Comparison of ENCODE assay signal across 12 cellular contexts in the genomic region with DNA sequence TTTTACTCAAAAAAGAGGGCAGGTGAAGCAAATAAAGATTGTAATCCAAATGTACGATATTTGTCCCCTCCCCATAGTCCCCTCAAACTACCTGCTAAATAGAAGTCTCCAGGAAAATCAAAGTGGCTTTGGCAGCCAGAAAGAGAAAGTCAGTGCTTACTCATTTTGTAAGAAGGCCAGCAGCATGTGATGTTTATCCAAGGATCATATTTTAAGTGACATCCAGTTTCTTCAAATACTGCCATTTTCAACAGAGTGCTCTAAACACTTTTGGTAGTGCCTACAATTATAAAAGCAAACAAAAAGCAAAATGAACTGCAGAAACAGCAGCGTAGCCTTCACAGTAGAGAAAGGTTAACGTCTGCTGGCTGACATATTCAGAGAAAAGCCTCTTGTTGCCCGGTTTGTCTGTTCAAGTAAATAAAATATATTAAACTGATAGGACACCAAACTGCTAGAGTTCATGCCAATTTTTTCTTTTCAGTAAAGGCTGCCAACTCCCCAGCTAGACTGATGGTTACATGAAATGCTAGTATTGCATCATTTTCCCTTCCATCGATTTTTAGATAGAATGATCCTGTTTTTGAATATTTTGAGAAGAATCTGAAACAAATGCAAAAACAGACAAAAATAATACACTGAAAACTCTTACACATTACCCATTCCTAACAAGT.
DNase-seq lines count a peak whose midpoint lies in the region; ATAC-seq, FAIRE-seq and TF ChIP-seq lines count a peak whose summit lies in the region.
"Had no signal": no experiment of that assay in that cellular context is flagged by ENCODE, and none has a peak within 500 bp of the region (broad histone marks: within the 10 kb centered on the region; RNA-seq: fewer than 3 reads in every experiment).

No MANE protein-coding gene starts in this region.

- TF ChIP-seq CTCF in keratinocyte (optimal IDR thresholded peaks at IDR 0.05 in 1 of 3, IDR thresholded peaks at IDR 0.05 in 1 of 3, conservative IDR thresholded peaks at IDR 0.05 in 1 of 3; ENCODE audit: extremely low read depth in 1 of 3, insufficient read depth in 2 of 3, low read length in 3 of 3), result no peak
- no peak for TF ChIP-seq CTCF in natural killer cell (IDR thresholded peaks at IDR 0.05)

- H3K36me3 Mint-ChIP-seq in natural killer cell, result no peaks in the 10 kb centered on the region

- H3K27ac Mint-ChIP-seq in natural killer cell, result no peak overlapping the region
- H3K27ac Mint-ChIP-seq: activated B cell treated with CpG ODN at 0.5 μM for 24 hours had no signal

- peaks cover 16% of the 10 kb centered on the region for H3K4me1 ChIP-seq in keratinocyte (ENCODE audit: control insufficient read depth, extremely low read depth, insufficient read depth, low read length)
- H3K4me1 ChIP-seq: testis had no signal

- no peak overlapping the region for H3K4me3 ChIP-seq in keratinocyte (ENCODE audit: control insufficient read depth in 2 of 3, extremely low read depth in 1 of 3, insufficient read depth in 2 of 3, low read depth in 1 of 3, low read length in 3 of 3)
- H3K4me3 ChIP-seq: testis had no signal

- intact Hi-C loops in natural killer cell (cut with micrococcal nuclease) (no loop called here), left cardiac atrium (cut with DNase I) (no loop called here)

- H3K27ac ChIP-seq in keratinocyte (ENCODE audit: control insufficient read depth, insufficient read depth, low read length), result no peak overlapping the region
- H3K27ac ChIP-seq: testis had no signal

- H4K20me1 ChIP-seq in keratinocyte (ENCODE audit: control insufficient read depth, extremely low read depth, insufficient read depth, low read length), result no peaks in the 10 kb centered on the region

- H3K4me1 Mint-ChIP-seq in natural killer cell, result no peaks in the 10 kb centered on the region
- H3K4me1 Mint-ChIP-seq: activated B cell treated with CpG ODN at 0.5 μM for 24 hours had no signal

- peak overlapping the region; percentile 69 for H3K4me2 ChIP-seq in keratinocyte (ENCODE audit: control insufficient read depth, extremely low read depth, insufficient read depth, low read depth, low read length)

- FAIRE-seq in keratinocyte (lab: Jason Lieb, UNC), result no peak
- FAIRE-seq: endometrium had no signal

- H3K9ac ChIP-seq in keratinocyte (ENCODE audit: control insufficient read depth, extremely low read depth, insufficient read depth, low read length), result no peak overlapping the region

- ATAC-seq in natural killer cell (no peak), left cardiac atrium (no peak), GM21717 (IDR thresholded peaks at IDR 0.05; ENCODE audit: unreplicated experiment) (no peak)

- peaks cover 14% of the 10 kb centered on the region in 2 donors for H3K9me3 Mint-ChIP-seq in natural killer cell

- no peaks in the 10 kb centered on the region for H3K27me3 Mint-ChIP-seq in natural killer cell (ENCODE audit: low read depth in 2 of 2)
- H3K27me3 Mint-ChIP-seq: activated B cell treated with CpG ODN at 0.5 μM for 24 hours had no signal

- no peaks in the 10 kb centered on the region for H3K79me2 ChIP-seq in keratinocyte (ENCODE audit: control insufficient read depth, insufficient read depth, low read length)

- no peaks in the 10 kb centered on the region for H3K9me3 ChIP-seq in keratinocyte (ENCODE audit: control insufficient read depth, low read depth, low read length)
- H3K9me3 ChIP-seq: testis had no signal

- H3K4me3 Mint-ChIP-seq in natural killer cell, result no peak overlapping the region
- H3K4me3 Mint-ChIP-seq: activated B cell treated with CpG ODN at 0.5 μM for 24 hours had no signal

- peak; percentile 78 for DNase-seq in COR-L47 (lab: John Stamatoyannopoulos, UW)
- DNase-seq in NCI-H1105 treated with DMSO at 0.1 percent for 48 hours (lab: John Stamatoyannopoulos, UW), result peak; percentile 94
- DNase-seq in SHP77 (lab: John Stamatoyannopoulos, UW), result peak; percentile 14 to 35
- no peak for DNase-seq in keratinocyte (ENCODE audit: low read depth, low spot score)
- no peak for DNase-seq in activated CD4-positive, alpha-beta T cell treated with anti-CD3 and anti-CD28 coated beads, Interleukin-2, amount 50 U/mL, for 48 hours
- DNase-seq in natural killer cell, result no peak
- DNase-seq in left cardiac atrium, result no peak
- DNase-seq: activated B cell treated with CpG ODN at 0.5 μM for 24 hours, islet precursor cell, testis had no signal

- no peaks in the 10 kb centered on the region for H3K27me3 ChIP-seq in keratinocyte (ENCODE audit: control insufficient read depth, extremely low read depth, insufficient read depth, low read length)
- H3K27me3 ChIP-seq: testis had no signal

- dilution Hi-C loops in keratinocyte (cut with MboI; ENCODE audit: extremely low pct_ligation_motif_present, low sequenced_read_pairs), result no loop called here

- no peaks in the 10 kb centered on the region for H3K9me1 ChIP-seq in keratinocyte (ENCODE audit: control insufficient read depth, extremely low read depth, insufficient read depth, low read length)

- H2AFZ ChIP-seq in keratinocyte (ENCODE audit: control insufficient read depth, low read length), result no peak overlapping the region

- H3K36me3 ChIP-seq in keratinocyte (ENCODE audit: control insufficient read depth in 2 of 2, extremely low read depth in 1 of 2, insufficient read depth in 2 of 2, low read length in 2 of 2), result no peaks in the 10 kb centered on the region

Comparison
In these comparisons a context has a peak if more than half of its experiments do, and no peak if none do; other contexts are left out.
1. DNase-seq: peak in COR-L47 (single experiment), NCI-H1105 treated with DMSO at 0.1 percent for 48 hours (single experiment) and SHP77 (2 of 2); none in keratinocyte (single experiment), activated CD4-positive, alpha-beta T cell treated with anti-CD3 and anti-CD28 coated beads, Interleukin-2, amount 50 U/mL, for 48 hours (0 of 2), natural killer cell (single experiment) and left cardiac atrium (single experiment).